Comparison of ENCODE assay signal across 18 cellular contexts in the genomic region with DNA sequence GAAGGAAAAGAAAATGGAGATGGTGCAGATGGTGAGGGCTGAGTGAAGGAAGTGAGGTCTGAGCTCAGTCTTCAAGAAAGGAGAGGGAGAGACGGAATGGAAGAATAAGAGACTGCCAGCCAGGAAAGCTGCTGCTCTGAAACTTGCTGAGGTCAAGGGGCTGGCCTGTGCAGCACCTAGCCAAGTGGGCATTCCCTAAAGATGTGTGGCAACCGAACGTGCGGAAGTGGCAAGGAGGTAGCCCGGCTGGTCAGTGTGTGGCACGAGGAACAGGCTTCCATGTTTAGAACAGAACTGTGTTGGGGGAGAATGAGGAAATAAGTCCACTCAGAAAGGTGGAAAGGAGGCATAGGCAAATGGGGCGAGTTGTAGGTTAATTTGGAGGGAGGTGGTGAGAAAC. TPM values are rescaled to one million over a fixed set of nuclear protein-coding genes. Genes with fewer than 3 reads are reported as not detected.
DNase-seq lines count a peak whose midpoint lies in the region; TF ChIP-seq lines count a peak whose summit lies in the region.
"Had no signal": no experiment of that assay in that cellular context is flagged by ENCODE, and none has a peak within 500 bp of the region (broad histone marks: within the 10 kb centered on the region; RNA-seq: fewer than 3 reads in every experiment).

No MANE protein-coding gene starts in this region.

- no peak overlapping the region for H3K9ac ChIP-seq in rectal smooth muscle tissue (ENCODE audit: low read length)

- H3K4me1 Mint-ChIP-seq in activated naive CD4-positive, alpha-beta T cell treated with anti-CD3 and anti-CD28 coated beads, Interleukin-2, amount 50 U/mL, for 24 hours, result peaks cover 4% of the 10 kb centered on the region

- TF ChIP-seq CTCF in esophagus muscularis mucosa (IDR thresholded peaks at IDR 0.05) (no peak), tibial artery (IDR thresholded peaks at IDR 0.05) (no peak)

- H3K36me3 ChIP-seq in esophagus muscularis mucosa (no peaks in the 10 kb centered on the region), rectal smooth muscle tissue (ENCODE audit: control insufficient read depth, insufficient read depth, low read length) (no peaks in the 10 kb centered on the region), tibial artery (no peaks in the 10 kb centered on the region)

- peak overlapping the region; percentile 19 for H3K27ac Mint-ChIP-seq in activated naive CD4-positive, alpha-beta T cell treated with anti-CD3 and anti-CD28 coated beads, Interleukin-2, amount 50 U/mL, for 24 hours
- H3K27ac Mint-ChIP-seq: CD4-positive, alpha-beta T cell; GM23338; HFFc6 had no signal

- H3K9me3 ChIP-seq in esophagus muscularis mucosa (no peaks in the 10 kb centered on the region), tibial artery (no peaks in the 10 kb centered on the region)
- H3K9me3 ChIP-seq: A549, Caco-2 had no signal

- no peaks in the 10 kb centered on the region for H3K36me3 Mint-ChIP-seq in activated naive CD4-positive, alpha-beta T cell treated with anti-CD3 and anti-CD28 coated beads, Interleukin-2, amount 50 U/mL, for 24 hours

- H3K27ac ChIP-seq in esophagus muscularis mucosa (replicated peaks in 1 of 4) (peak overlapping the region; percentile 79 to 82 (median 80)), rectal smooth muscle tissue (ENCODE audit: low read depth, low read length) (peak overlapping the region; percentile 52), tibial artery (peak overlapping the region; percentile 70 to 80)
- H3K27ac ChIP-seq: 22Rv1, A549, C4-2B had no signal

- intact Hi-C loops in esophagus muscularis mucosa (cut with DNase I), result no loop called here
- intact Hi-C loops in tibial artery (cut with DNase I; ENCODE audit: low total_unique reads), result no loop called here

- H3K27me3 ChIP-seq in esophagus muscularis mucosa, result no peaks in the 10 kb centered on the region
- peaks cover 5% of the 10 kb centered on the region for H3K27me3 ChIP-seq in rectal smooth muscle tissue (ENCODE audit: control insufficient read depth, insufficient read depth, low read length)
- no peaks in the 10 kb centered on the region for H3K27me3 ChIP-seq in tibial artery

- H3K4me1 ChIP-seq in esophagus muscularis mucosa (peaks cover 3 to 53% (median 44%) of the 10 kb centered on the region in 4 donors), rectal smooth muscle tissue (ENCODE audit: control insufficient read depth, insufficient read depth, low read length) (peaks cover 24% of the 10 kb centered on the region), tibial artery (peaks cover 0 to 35% (median 25%) of the 10 kb centered on the region in 4 donors)
- H3K4me1 ChIP-seq: A549, Caco-2 had no signal

- H3K27me3 Mint-ChIP-seq in activated naive CD4-positive, alpha-beta T cell treated with anti-CD3 and anti-CD28 coated beads, Interleukin-2, amount 50 U/mL, for 24 hours, result no peaks in the 10 kb centered on the region

- no peak for TF ChIP-seq EP300 in esophagus muscularis mucosa (IDR thresholded peaks at IDR 0.05)

- no peak overlapping the region for H3K4me3 ChIP-seq in esophagus muscularis mucosa
- H3K4me3 ChIP-seq in rectal smooth muscle tissue (ENCODE audit: low read length), result no peak overlapping the region
- H3K4me3 ChIP-seq in tibial artery, result no peak overlapping the region
- H3K4me3 ChIP-seq: A549, GM23338 had no signal

- DNase-seq in activated naive CD4-positive, alpha-beta T cell (lab: John Stamatoyannopoulos, UW), result no peak
- DNase-seq in esophagus muscularis mucosa (ENCODE audit: extremely low spot score) (no peak), tibial artery (no peak), putamen (ENCODE audit: low spot score) (no peak), ureter (ENCODE audit: low spot score) (no peak)
- no peak for DNase-seq in stimulated activated CD4-positive, alpha-beta T cell treated with anti-CD3 and anti-CD28 coated beads, Interleukin-15, amount 100 ng/mL, for 24 hours
- DNase-seq: AML-193; Caco-2; CD4-positive, alpha-beta T cell; GDM1; H7; HFFc6 had no signal

- H3K9me3 Mint-ChIP-seq in activated naive CD4-positive, alpha-beta T cell treated with anti-CD3 and anti-CD28 coated beads, Interleukin-2, amount 50 U/mL, for 24 hours, result no peaks in the 10 kb centered on the region
- H3K9me3 Mint-ChIP-seq: CD4-positive, alpha-beta T cell; HFFc6 had no signal

- no peak overlapping the region for H3K4me3 Mint-ChIP-seq in activated naive CD4-positive, alpha-beta T cell treated with anti-CD3 and anti-CD28 coated beads, Interleukin-2, amount 50 U/mL, for 24 hours
- H3K4me3 Mint-ChIP-seq: CD4-positive, alpha-beta T cell; GM23338; HFFc6 had no signal

- 77% methylated on average over 7 of the region's 7 CpGs for WGBS in esophagus muscularis mucosa

- TF ChIP-seq POLR2A in esophagus muscularis mucosa (IDR thresholded peaks at IDR 0.05; ENCODE audit: low read depth), result no peak

RNA-seq across cellular contexts. Expression of gene IGSF9B, which starts 7.6 kb away (rescaled TPM):
- 100 to 1,000 TPM in 1 of 4 donors, 10 to 100 TPM in 3; 21.7 to 130 (median 58.6) TPM for total RNA-seq in esophagus muscularis mucosa
- total RNA-seq in ureter, result 52.0 TPM
- total RNA-seq: HFFc6 had no signal
